In genomic region chr6:29770286-29770685, GRCh38 we compare ENCODE assay signal across 12 cellular contexts. TPM values are rescaled to one million over a fixed set of nuclear protein-coding genes. Genes with fewer than 3 reads are reported as not detected.
"Had no signal": no experiment of that assay in that cellular context is flagged by ENCODE, and none has a peak within 500 bp of the region (broad histone marks: within the 10 kb centered on the region; RNA-seq: fewer than 3 reads in every experiment).

No MANE protein-coding gene starts in this region.

- H3K9me3 Mint-ChIP-seq: GM23338, HFFc6, IgD-negative memory B cell had no signal

- H3K36me3 ChIP-seq: HAP-1 had no signal

- H3K4me3 Mint-ChIP-seq: GM23338, HFFc6, IgD-negative memory B cell had no signal

- H3K9ac ChIP-seq: KMS-11 had no signal

- H3K4me2 ChIP-seq: GM23338, KMS-11 had no signal

- FAIRE-seq: HepG2 had no signal

- H3K4me1 Mint-ChIP-seq: IgD-negative memory B cell had no signal

- H3K4me3 ChIP-seq: GM23338, HAP-1 had no signal

- H3K4me1 ChIP-seq: HAP-1 had no signal

- H3K27ac ChIP-seq: HL-60, KMS-11 had no signal

- DNase-seq: H7, HFFc6, KBM-7 had no signal

- ATAC-seq: GM23338, HCT116, HepG2 had no signal

- H2AFZ ChIP-seq: GM23338 had no signal

- H3K27ac Mint-ChIP-seq: GM23338, HFFc6, IgD-negative memory B cell had no signal

- H3K9me3 ChIP-seq: HAP-1 had no signal

RNA-seq across cellular contexts. Expression of gene HLA-G, which starts 57.3 kb away (rescaled TPM):
- total RNA-seq: H4, HT1080 had no signal
